In the genomic region with DNA sequence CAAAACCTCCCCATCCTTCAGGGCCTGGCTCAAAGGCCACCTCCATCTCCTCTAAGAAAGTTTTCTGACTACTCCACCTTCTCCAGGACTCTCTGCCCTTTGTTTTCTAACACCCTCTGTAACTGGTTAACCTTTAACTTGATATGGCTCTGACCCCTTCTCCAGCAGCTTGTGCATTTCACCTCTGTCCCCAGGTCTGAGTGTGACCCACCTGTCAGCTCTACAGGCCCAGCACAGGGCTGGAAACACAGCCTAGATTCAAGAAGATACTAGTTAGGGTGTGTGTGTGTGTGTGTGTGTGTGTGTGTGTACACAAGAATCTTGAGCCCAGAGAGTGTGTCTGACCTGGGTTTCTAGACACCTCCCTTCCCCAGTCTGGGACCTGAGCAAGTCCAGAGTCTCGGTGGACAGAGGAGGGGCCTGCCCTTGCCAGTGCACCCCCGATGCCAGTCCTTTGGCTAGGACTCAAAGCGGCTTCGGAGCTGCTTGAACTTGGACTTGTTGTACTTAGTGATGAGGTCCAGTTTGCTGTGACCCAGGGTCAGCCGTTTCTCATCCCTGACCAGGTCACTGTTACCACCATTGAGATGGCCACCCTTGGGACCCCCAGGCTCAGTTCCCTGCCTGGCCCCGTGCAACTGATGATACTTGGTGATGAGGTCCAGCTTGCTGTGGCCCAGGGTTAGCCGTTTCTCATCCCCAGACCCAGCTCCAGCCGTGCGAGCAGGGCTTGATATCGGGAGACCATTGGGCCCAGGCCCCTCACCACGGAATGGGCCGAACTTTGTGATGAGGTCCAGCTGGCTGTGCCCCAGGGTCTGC, we compare ENCODE assay signal across 1 cellular context.
TF ChIP-seq lines count a peak whose summit lies in the region.

No MANE protein-coding gene starts in this region.

TF ChIP-seq in HepG2, 621 proteins besides CTCF, POLR2A, EP300 and RAD21 (continued from another document and continues in another):
- no peak for TF ChIP-seq TP53 (CRISPR knock-in tag; conservative IDR thresholded peaks at IDR 0.05)
- no peak for TF ChIP-seq ADNP (CRISPR knock-in tag; IDR thresholded peaks at IDR 0.05)
- TF ChIP-seq ZNF713 (CRISPR knock-in tag; IDR thresholded peaks at IDR 0.05) = no peak
- TF ChIP-seq ZNF841 (CRISPR knock-in tag; IDR thresholded peaks at IDR 0.05; ENCODE audit: borderline replicate concordance) = no peak
- TF ChIP-seq MIER2 (CRISPR knock-in tag; IDR thresholded peaks at IDR 0.05) = no peak
- no peak; the same call in 1 of the 2 replicates for TF ChIP-seq THYN1 (CRISPR knock-in tag; IDR thresholded peaks at IDR 0.05; ENCODE audit: borderline replicate concordance, low read depth)
- TF ChIP-seq CREM (IDR thresholded peaks at IDR 0.05) = peak; percentile 59
- no peak for TF ChIP-seq CREM (CRISPR knock-in tag; IDR thresholded peaks at IDR 0.05)
- TF ChIP-seq YY1 (IDR thresholded peaks at IDR 0.05; ENCODE audit: insufficient read depth, insufficient replicate concordance, low read depth, low read length) = no peak
- no peak for TF ChIP-seq ZNF570 (CRISPR knock-in tag; IDR thresholded peaks at IDR 0.05; ENCODE audit: borderline replicate concordance)
- TF ChIP-seq RARA (CRISPR knock-in tag; IDR thresholded peaks at IDR 0.05) = peak; percentile 82
- no peak for TF ChIP-seq ZNF235 (CRISPR knock-in tag; IDR thresholded peaks at IDR 0.05; ENCODE audit: borderline replicate concordance)
- no peak for TF ChIP-seq EHMT2 (IDR thresholded peaks at IDR 0.05; ENCODE audit: borderline replicate concordance, low read depth, low read length)
- no peak; the same call in 1 of the 2 replicates for TF ChIP-seq RBAK (CRISPR knock-in tag; IDR thresholded peaks at IDR 0.05)
- TF ChIP-seq, protein P1, sequence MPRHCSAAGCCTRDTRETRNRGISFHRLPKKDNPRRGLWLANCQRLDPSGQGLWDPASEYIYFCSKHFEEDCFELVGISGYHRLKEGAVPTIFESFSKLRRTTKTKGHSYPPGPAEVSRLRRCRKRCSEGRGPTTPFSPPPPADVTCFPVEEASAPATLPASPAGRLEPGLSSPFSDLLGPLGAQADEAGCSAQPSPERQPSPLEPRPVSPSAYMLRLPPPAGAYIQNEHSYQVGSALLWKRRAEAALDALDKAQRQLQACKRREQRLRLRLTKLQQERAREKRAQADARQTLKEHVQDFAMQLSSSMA (CRISPR knock-in tag; IDR thresholded peaks at IDR 0.05) = peak; percentile 42; the same call in 1 of the 2 replicates
- TF ChIP-seq RBFOX2 (IDR thresholded peaks at IDR 0.05; ENCODE audit: low read depth, low read length) = peak; percentile 29
- TF ChIP-seq ATF7 (IDR thresholded peaks at IDR 0.05) = no peak
- no peak for TF ChIP-seq ATF7 (CRISPR knock-in tag; IDR thresholded peaks at IDR 0.05)
- no peak for TF ChIP-seq ZNF720 (CRISPR knock-in tag; IDR thresholded peaks at IDR 0.05)
- no peak for TF ChIP-seq AGO1 (IDR thresholded peaks at IDR 0.05; ENCODE audit: low read depth, low read length, poor library complexity, severe bottlenecking)
- TF ChIP-seq, protein P2, sequence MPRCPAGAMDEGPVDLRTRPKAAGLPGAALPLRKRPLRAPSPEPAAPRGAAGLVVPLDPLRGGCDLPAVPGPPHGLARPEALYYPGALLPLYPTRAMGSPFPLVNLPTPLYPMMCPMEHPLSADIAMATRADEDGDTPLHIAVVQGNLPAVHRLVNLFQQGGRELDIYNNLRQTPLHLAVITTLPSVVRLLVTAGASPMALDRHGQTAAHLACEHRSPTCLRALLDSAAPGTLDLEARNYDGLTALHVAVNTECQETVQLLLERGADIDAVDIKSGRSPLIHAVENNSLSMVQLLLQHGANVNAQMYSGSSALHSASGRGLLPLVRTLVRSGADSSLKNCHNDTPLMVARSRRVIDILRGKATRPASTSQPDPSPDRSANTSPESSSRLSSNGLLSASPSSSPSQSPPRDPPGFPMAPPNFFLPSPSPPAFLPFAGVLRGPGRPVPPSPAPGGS (CRISPR knock-in tag; IDR thresholded peaks at IDR 0.05) = peak; percentile 25; the same call in 1 of the 2 replicates
- TF ChIP-seq RXRB (CRISPR knock-in tag; IDR thresholded peaks at IDR 0.05; ENCODE audit: borderline replicate concordance) = peak; percentile 87
- TF ChIP-seq GATA4 (IDR thresholded peaks at IDR 0.05; ENCODE audit: borderline replicate concordance, low read depth) = peak; percentile 37; the same call in 1 of the 2 replicates
- peak; percentile 89 for TF ChIP-seq ZNF264 (CRISPR knock-in tag; IDR thresholded peaks at IDR 0.05)
- peak; percentile 93 for TF ChIP-seq ZNF605 (CRISPR knock-in tag; IDR thresholded peaks at IDR 0.05)
- TF ChIP-seq, protein P3, sequence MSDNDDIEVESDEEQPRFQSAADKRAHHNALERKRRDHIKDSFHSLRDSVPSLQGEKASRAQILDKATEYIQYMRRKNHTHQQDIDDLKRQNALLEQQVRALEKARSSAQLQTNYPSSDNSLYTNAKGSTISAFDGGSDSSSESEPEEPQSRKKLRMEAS (IDR thresholded peaks at IDR 0.05) = peak; percentile 65; the same call in 1 of the 2 replicates
- no peak for TF ChIP-seq HNRNPUL1 (IDR thresholded peaks at IDR 0.05; ENCODE audit: low read depth, low read length)
- no peak for TF ChIP-seq HNRNPLL (IDR thresholded peaks at IDR 0.05; ENCODE audit: low read depth, low read length, poor library complexity, severe bottlenecking)
- no peak; the same call in 1 of the 2 replicates for TF ChIP-seq ZNF207 (IDR thresholded peaks at IDR 0.05; ENCODE audit: borderline replicate concordance)
- TF ChIP-seq ZNF710 (CRISPR knock-in tag; IDR thresholded peaks at IDR 0.05; ENCODE audit: borderline replicate concordance) = no peak
- TF ChIP-seq ETV6 (CRISPR knock-in tag; conservative IDR thresholded peaks at IDR 0.05) = 0 out of 2 replicates have a peak, but pooled peaks have one; percentile 9
- no peak for TF ChIP-seq ZBTB1 (CRISPR knock-in tag; IDR thresholded peaks at IDR 0.05; ENCODE audit: borderline replicate concordance)
- TF ChIP-seq NFIC (IDR thresholded peaks at IDR 0.05; ENCODE audit: low read length) = no peak
- peak; percentile 50 for TF ChIP-seq XRCC5 (optimal IDR thresholded peaks at IDR 0.05; ENCODE audit: low read length)
- no peak for TF ChIP-seq POGK (CRISPR knock-in tag; conservative IDR thresholded peaks at IDR 0.05)
- TF ChIP-seq, protein P4, sequence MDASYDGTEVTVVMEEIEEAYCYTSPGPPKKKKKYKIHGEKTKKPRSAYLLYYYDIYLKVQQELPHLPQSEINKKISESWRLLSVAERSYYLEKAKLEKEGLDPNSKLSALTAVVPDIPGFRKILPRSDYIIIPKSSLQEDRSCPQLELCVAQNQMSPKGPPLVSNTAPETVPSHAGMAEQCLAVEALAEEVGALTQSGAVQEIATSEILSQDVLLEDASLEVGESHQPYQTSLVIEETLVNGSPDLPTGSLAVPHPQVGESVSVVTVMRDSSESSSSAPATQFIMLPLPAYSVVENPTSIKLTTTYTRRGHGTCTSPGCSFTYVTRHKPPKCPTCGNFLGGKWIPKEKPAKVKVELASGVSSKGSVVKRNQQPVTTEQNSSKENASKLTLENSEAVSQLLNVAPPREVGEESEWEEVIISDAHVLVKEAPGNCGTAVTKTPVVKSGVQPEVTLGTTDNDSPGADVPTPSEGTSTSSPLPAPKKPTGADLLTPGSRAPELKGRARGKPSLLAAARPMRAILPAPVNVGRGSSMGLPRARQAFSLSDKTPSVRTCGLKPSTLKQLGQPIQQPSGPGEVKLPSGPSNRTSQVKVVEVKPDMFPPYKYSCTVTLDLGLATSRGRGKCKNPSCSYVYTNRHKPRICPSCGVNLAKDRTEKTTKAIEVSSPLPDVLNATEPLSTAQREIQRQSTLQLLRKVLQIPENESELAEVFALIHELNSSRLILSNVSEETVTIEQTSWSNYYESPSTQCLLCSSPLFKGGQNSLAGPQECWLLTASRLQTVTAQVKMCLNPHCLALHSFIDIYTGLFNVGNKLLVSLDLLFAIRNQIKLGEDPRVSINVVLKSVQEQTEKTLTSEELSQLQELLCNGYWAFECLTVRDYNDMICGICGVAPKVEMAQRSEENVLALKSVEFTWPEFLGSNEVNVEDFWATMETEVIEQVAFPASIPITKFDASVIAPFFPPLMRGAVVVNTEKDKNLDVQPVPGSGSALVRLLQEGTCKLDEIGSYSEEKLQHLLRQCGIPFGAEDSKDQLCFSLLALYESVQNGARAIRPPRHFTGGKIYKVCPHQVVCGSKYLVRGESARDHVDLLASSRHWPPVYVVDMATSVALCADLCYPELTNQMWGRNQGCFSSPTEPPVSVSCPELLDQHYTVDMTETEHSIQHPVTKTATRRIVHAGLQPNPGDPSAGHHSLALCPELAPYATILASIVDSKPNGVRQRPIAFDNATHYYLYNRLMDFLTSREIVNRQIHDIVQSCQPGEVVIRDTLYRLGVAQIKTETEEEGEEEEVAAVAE (CRISPR knock-in tag; IDR thresholded peaks at IDR 0.05; ENCODE audit: borderline replicate concordance) = no peak
- no peak for TF ChIP-seq NCOA5 (CRISPR knock-in tag; IDR thresholded peaks at IDR 0.05)
- no peak for TF ChIP-seq AKNA (CRISPR knock-in tag; IDR thresholded peaks at IDR 0.05; ENCODE audit: borderline replicate concordance)
- TF ChIP-seq, protein P5, sequence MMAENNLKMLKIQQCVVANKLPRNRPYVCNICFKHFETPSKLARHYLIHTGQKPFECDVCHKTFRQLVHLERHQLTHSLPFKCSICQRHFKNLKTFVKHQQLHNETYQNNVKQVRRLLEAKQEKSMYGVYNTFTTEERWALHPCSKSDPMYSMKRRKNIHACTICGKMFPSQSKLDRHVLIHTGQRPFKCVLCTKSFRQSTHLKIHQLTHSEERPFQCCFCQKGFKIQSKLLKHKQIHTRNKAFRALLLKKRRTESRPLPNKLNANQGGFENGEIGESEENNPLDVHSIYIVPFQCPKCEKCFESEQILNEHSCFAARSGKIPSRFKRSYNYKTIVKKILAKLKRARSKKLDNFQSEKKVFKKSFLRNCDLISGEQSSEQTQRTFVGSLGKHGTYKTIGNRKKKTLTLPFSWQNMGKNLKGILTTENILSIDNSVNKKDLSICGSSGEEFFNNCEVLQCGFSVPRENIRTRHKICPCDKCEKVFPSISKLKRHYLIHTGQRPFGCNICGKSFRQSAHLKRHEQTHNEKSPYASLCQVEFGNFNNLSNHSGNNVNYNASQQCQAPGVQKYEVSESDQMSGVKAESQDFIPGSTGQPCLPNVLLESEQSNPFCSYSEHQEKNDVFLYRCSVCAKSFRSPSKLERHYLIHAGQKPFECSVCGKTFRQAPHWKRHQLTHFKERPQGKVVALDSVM (CRISPR knock-in tag; IDR thresholded peaks at IDR 0.05) = no peak
- TF ChIP-seq NFYB (CRISPR knock-in tag; IDR thresholded peaks at IDR 0.05) = no peak
- TF ChIP-seq ZKSCAN5 (CRISPR knock-in tag; IDR thresholded peaks at IDR 0.05) = 0 out of 2 replicates have a peak, but pooled peaks have one; percentile 45
- TF ChIP-seq ZNF33A (CRISPR knock-in tag; IDR thresholded peaks at IDR 0.05; ENCODE audit: borderline replicate concordance) = no peak
- TF ChIP-seq U2AF1 (optimal IDR thresholded peaks at IDR 0.05; ENCODE audit: low read depth, low read length) = no peak
- no peak; the same call in 1 of the 2 replicates for TF ChIP-seq RCOR2 (CRISPR knock-in tag; IDR thresholded peaks at IDR 0.05)
